In genomic region chr19:12670159-12670928, GRCh38 we compare ENCODE assay signal across 8 cellular contexts. TPM values are rescaled to one million over a fixed set of nuclear protein-coding genes. Genes with fewer than 3 reads are reported as not detected.
A peak's percentile ranks its signal among the peaks of the same experiment; 100 is the strongest.
DNase-seq lines count a peak whose midpoint lies in the region; ATAC-seq and TF ChIP-seq lines count a peak whose summit lies in the region.

No MANE protein-coding gene starts in this region.

- no peak for TF ChIP-seq CTCF in HEK293 (tag by site-specific recombination; IDR thresholded peaks at IDR 0.05)

- H3K9ac ChIP-seq in iPS-15b (ENCODE audit: low read depth, low read length): peak overlapping the region; percentile 95

- no peaks in the 10 kb centered on the region for H3K27me3 Mint-ChIP-seq in activated T-helper 1 cell treated with anti-CD3 and anti-CD28 coated beads, Interleukin-12 subunit alpha, Interleukin-12 subunit beta, Interleukin-2, Interleukin-4 antibody, amounts not matched to agents 30 ng/mL and 10 ng/mL and 1 ng/mL, durations not matched to agents 14 hours and 24 hours and 36 hours (ENCODE audit: insufficient read depth)
- H3K27me3 Mint-ChIP-seq in stimulated activated memory B cell treated with anti-CD40 and anti-IgM and Interleukin-4, amounts not matched to agents 10 μg/mL and 1 μg/mL and 100 μg/mL, for 72 hours: no peaks in the 10 kb centered on the region

- H3K27me3 ChIP-seq in iPS-15b (ENCODE audit: control insufficient read depth, insufficient read depth, low read length): no peaks in the 10 kb centered on the region

- intact Hi-C loops in activated T-helper 1 cell treated with anti-CD3 and anti-CD28 coated beads, Interleukin-12 subunit alpha, Interleukin-12 subunit beta, Interleukin-2, Interleukin-4 antibody, amounts not matched to agents 30 ng/mL and 10 ng/mL and 1 ng/mL, durations not matched to agents 14 hours and 24 hours and 36 hours (cut with micrococcal nuclease): loop anchor here (5.0 kb wide), 1 partner anchor 468 kb away; no protein-coding TSS in a partner anchor

- H3K4me3 Mint-ChIP-seq in activated T-helper 1 cell treated with anti-CD3 and anti-CD28 coated beads, Interleukin-12 subunit alpha, Interleukin-12 subunit beta, Interleukin-2, Interleukin-4 antibody, amounts not matched to agents 30 ng/mL and 10 ng/mL and 1 ng/mL, durations not matched to agents 14 hours and 24 hours and 36 hours: peak overlapping the region; percentile 95
- peak overlapping the region; percentile 96 for H3K4me3 Mint-ChIP-seq in stimulated activated memory B cell treated with anti-CD40 and anti-IgM and Interleukin-4, amounts not matched to agents 10 μg/mL and 1 μg/mL and 100 μg/mL, for 72 hours

- H3K27ac ChIP-seq in HEK293 (ENCODE audit: extremely low read depth, low read depth, low read length): peak overlapping the region; percentile 80

- POLR2A ChIA-PET in HEK293 (lab: Yijun Ruan, JAX): interaction anchor here (1.4 to 1.8 kb wide), 2 partner anchors 8 to 11 kb away, joined by 6 to 7 read pairs; partner anchors contain the start of gene DHPS

- H3K36me3 Mint-ChIP-seq in activated T-helper 1 cell treated with anti-CD3 and anti-CD28 coated beads, Interleukin-12 subunit alpha, Interleukin-12 subunit beta, Interleukin-2, Interleukin-4 antibody, amounts not matched to agents 30 ng/mL and 10 ng/mL and 1 ng/mL, durations not matched to agents 14 hours and 24 hours and 36 hours (ENCODE audit: low read depth): peaks cover 25% of the 10 kb centered on the region
- peaks cover 36% of the 10 kb centered on the region for H3K36me3 Mint-ChIP-seq in stimulated activated memory B cell treated with anti-CD40 and anti-IgM and Interleukin-4, amounts not matched to agents 10 μg/mL and 1 μg/mL and 100 μg/mL, for 72 hours

- H3K27ac Mint-ChIP-seq in activated T-helper 1 cell treated with anti-CD3 and anti-CD28 coated beads, Interleukin-12 subunit alpha, Interleukin-12 subunit beta, Interleukin-2, Interleukin-4 antibody, amounts not matched to agents 30 ng/mL and 10 ng/mL and 1 ng/mL, durations not matched to agents 14 hours and 24 hours and 36 hours: peak overlapping the region; percentile 99
- peak overlapping the region; percentile 100 for H3K27ac Mint-ChIP-seq in stimulated activated memory B cell treated with anti-CD40 and anti-IgM and Interleukin-4, amounts not matched to agents 10 μg/mL and 1 μg/mL and 100 μg/mL, for 72 hours

- H3K4me1 Mint-ChIP-seq in activated T-helper 1 cell treated with anti-CD3 and anti-CD28 coated beads, Interleukin-12 subunit alpha, Interleukin-12 subunit beta, Interleukin-2, Interleukin-4 antibody, amounts not matched to agents 30 ng/mL and 10 ng/mL and 1 ng/mL, durations not matched to agents 14 hours and 24 hours and 36 hours (ENCODE audit: low read depth): peaks cover 44% of the 10 kb centered on the region
- H3K4me1 Mint-ChIP-seq in stimulated activated memory B cell treated with anti-CD40 and anti-IgM and Interleukin-4, amounts not matched to agents 10 μg/mL and 1 μg/mL and 100 μg/mL, for 72 hours: peaks cover 61% of the 10 kb centered on the region

- CTCF ChIA-PET in HEK293 (lab: Yijun Ruan, JAX): interaction anchor here (0.6 to 1.0 kb wide), 5 partner anchors 16 to 873 kb away, joined by 3 read pairs; no protein-coding TSS in a partner anchor

- no peaks in the 10 kb centered on the region for H3K9me3 ChIP-seq in HEK293 (ENCODE audit: control insufficient read depth, insufficient read depth, low read depth, low read length)
- no peaks in the 10 kb centered on the region for H3K9me3 ChIP-seq in iPS-15b (ENCODE audit: control insufficient read depth, insufficient read depth, low read length)

- no peak for DNase-seq in activated T-helper 1 cell treated with anti-CD3 and anti-CD28 coated beads, Interleukin-12 subunit alpha, Interleukin-12 subunit beta, Interleukin-2, Interleukin-4 antibody, amounts not matched to agents 30 ng/mL and 10 ng/mL and 1 ng/mL, durations not matched to agents 14 hours and 24 hours and 36 hours (ENCODE audit: low spot score)
- no peak for DNase-seq in stimulated activated CD4-positive, alpha-beta T cell treated with anti-CD3 and anti-CD28 coated beads, Interleukin-2, amount 100 ng/mL, for 48 hours
- no peak for DNase-seq in AG08395 (ENCODE audit: low spot score)
- no peak for DNase-seq in iPS-NIHi7 (ENCODE audit: extremely low spot score)
- DNase-seq in COLO668 (lab: John Stamatoyannopoulos, UW; ENCODE audit: unreplicated experiment): no peak

- no peaks in the 10 kb centered on the region for H3K9me3 Mint-ChIP-seq in activated T-helper 1 cell treated with anti-CD3 and anti-CD28 coated beads, Interleukin-12 subunit alpha, Interleukin-12 subunit beta, Interleukin-2, Interleukin-4 antibody, amounts not matched to agents 30 ng/mL and 10 ng/mL and 1 ng/mL, durations not matched to agents 14 hours and 24 hours and 36 hours
- H3K9me3 Mint-ChIP-seq in stimulated activated memory B cell treated with anti-CD40 and anti-IgM and Interleukin-4, amounts not matched to agents 10 μg/mL and 1 μg/mL and 100 μg/mL, for 72 hours: no peaks in the 10 kb centered on the region

- ATAC-seq in stimulated activated memory B cell treated with anti-CD40 and anti-IgM and Interleukin-4, amounts not matched to agents 10 μg/mL and 1 μg/mL and 100 μg/mL, for 72 hours: no peak

- H3K36me3 ChIP-seq in HEK293 (ENCODE audit: control insufficient read depth in 2 of 2, insufficient read depth in 1 of 2, low read length in 2 of 2) (peaks cover 21 to 53% of the 10 kb centered on the region in 2 experiments; a peak in 2 of 3 replicates), iPS-15b (ENCODE audit: control insufficient read depth, insufficient read depth, low read length) (peaks cover 21% of the 10 kb centered on the region)

- no peaks in the 10 kb centered on the region for H3K4me1 ChIP-seq in HEK293 (ENCODE audit: control insufficient read depth, insufficient read depth, low read length)
- H3K4me1 ChIP-seq in iPS-15b (ENCODE audit: control insufficient read depth, insufficient read depth, low read length): peaks cover 4% of the 10 kb centered on the region

- H3K4me3 ChIP-seq in HEK293 (ENCODE audit: low read depth, low read length) (peak overlapping the region; percentile 85), iPS-15b (ENCODE audit: low read depth, low read length) (peak overlapping the region; percentile 86)

TF ChIP-seq in HEK293, 187 proteins besides CTCF, POLR2A, EP300 and RAD21 (continues in another document):
- TF ChIP-seq ZBTB48 (tag by site-specific recombination; IDR thresholded peaks at IDR 0.05) (no peak), ZNF26 (tag by site-specific recombination; IDR thresholded peaks at IDR 0.05) (no peak), ZNF248 (tag by site-specific recombination; IDR thresholded peaks at IDR 0.05) (no peak), ZBTB10 (tag by site-specific recombination; IDR thresholded peaks at IDR 0.05) (no peak)

RNA-seq across cellular contexts. Expression of gene WDR83, which starts 3.7 kb away (rescaled TPM):
- 25.6 and 27.1 TPM in 2 replicates for total RNA-seq in activated T-helper 1 cell treated with anti-CD3 and anti-CD28 coated beads, Interleukin-12 subunit alpha, Interleukin-12 subunit beta, Interleukin-2, Interleukin-4 antibody, amounts not matched to agents 30 ng/mL and 10 ng/mL and 1 ng/mL, durations not matched to agents 14 hours and 24 hours and 36 hours

RNA-seq across cellular contexts. Expression of gene MAN2B1, which starts 3.8 kb away (rescaled TPM):
- 132 and 143 TPM in 2 replicates for total RNA-seq in activated T-helper 1 cell treated with anti-CD3 and anti-CD28 coated beads, Interleukin-12 subunit alpha, Interleukin-12 subunit beta, Interleukin-2, Interleukin-4 antibody, amounts not matched to agents 30 ng/mL and 10 ng/mL and 1 ng/mL, durations not matched to agents 14 hours and 24 hours and 36 hours

RNA-seq across cellular contexts. Expression of gene DHPS, which starts 11.3 kb away (rescaled TPM):
- 144 and 147 TPM in 2 replicates for total RNA-seq in activated T-helper 1 cell treated with anti-CD3 and anti-CD28 coated beads, Interleukin-12 subunit alpha, Interleukin-12 subunit beta, Interleukin-2, Interleukin-4 antibody, amounts not matched to agents 30 ng/mL and 10 ng/mL and 1 ng/mL, durations not matched to agents 14 hours and 24 hours and 36 hours

RNA-seq across cellular contexts. Expression of gene GNG14, which starts 17.5 kb away (rescaled TPM):
- total RNA-seq in activated T-helper 1 cell treated with anti-CD3 and anti-CD28 coated beads, Interleukin-12 subunit alpha, Interleukin-12 subunit beta, Interleukin-2, Interleukin-4 antibody, amounts not matched to agents 30 ng/mL and 10 ng/mL and 1 ng/mL, durations not matched to agents 14 hours and 24 hours and 36 hours: 0.73 TPM in 1 of 2 replicates, not detected in the other

RNA-seq across cellular contexts. Expression of gene FBXW9, which starts 26.1 kb away (rescaled TPM):
- 11.8 and 12.2 TPM in 2 replicates for total RNA-seq in activated T-helper 1 cell treated with anti-CD3 and anti-CD28 coated beads, Interleukin-12 subunit alpha, Interleukin-12 subunit beta, Interleukin-2, Interleukin-4 antibody, amounts not matched to agents 30 ng/mL and 10 ng/mL and 1 ng/mL, durations not matched to agents 14 hours and 24 hours and 36 hours
